ENCODE assay signal across 38 cellular contexts in the genomic region with DNA sequence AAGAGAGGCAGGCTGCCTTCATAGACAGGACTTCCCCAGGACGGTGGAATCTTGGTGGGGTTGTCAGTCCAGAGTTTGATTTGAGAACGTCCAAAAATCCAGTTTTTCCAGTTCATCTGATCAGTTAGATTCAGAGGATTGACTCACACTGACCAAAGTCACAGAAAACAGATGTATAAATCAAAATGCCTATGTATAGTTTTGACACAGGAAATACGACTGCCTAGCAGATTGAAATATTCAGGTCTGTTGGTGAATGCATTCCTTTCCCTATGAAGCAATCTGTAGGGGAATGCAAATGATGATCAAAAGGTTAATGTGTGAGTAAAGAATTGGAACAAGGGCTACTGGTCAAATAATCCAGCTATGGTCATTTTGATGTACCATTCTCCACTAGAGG. TPM values are rescaled to one million over a fixed set of nuclear protein-coding genes. Genes with fewer than 3 reads are reported as not detected.
A peak's percentile ranks its signal among the peaks of the same experiment; 100 is the strongest.
DNase-seq lines count a peak whose midpoint lies in the region; ATAC-seq, FAIRE-seq and TF ChIP-seq lines count a peak whose summit lies in the region.
"Had no signal": no experiment of that assay in that cellular context is flagged by ENCODE, and none has a peak within 500 bp of the region (broad histone marks: within the 10 kb centered on the region; RNA-seq: fewer than 3 reads in every experiment).

No MANE protein-coding gene starts in this region.

- POLR2A ChIA-PET in PC-9 (lab: Charles Lee; ENCODE audit: unreplicated experiment) (no interaction called here), endothelial cell of umbilical vein (lab: Charles Lee) (no interaction called here)

- H3K9me1 ChIP-seq in endothelial cell of umbilical vein (replicated peaks; ENCODE audit: control insufficient read depth, extremely low read depth, insufficient read depth, low read length) = no peaks in the 10 kb centered on the region

- CTCF ChIA-PET in PC-9 (lab: Charles Lee) = no interaction called here
- CTCF ChIA-PET in endothelial cell of umbilical vein (lab: Charles Lee) = interaction anchor here (1.0 kb wide), 1 partner anchor 30 kb away, joined by 3 read pairs; the partner anchor contains the start of gene GFOD1

- ATAC-seq in GM21515 (IDR thresholded peaks at IDR 0.05; ENCODE audit: unreplicated experiment) (no peak), HG02623 (IDR thresholded peaks at IDR 0.05; ENCODE audit: unreplicated experiment) (no peak), HG03045 (IDR thresholded peaks at IDR 0.05; ENCODE audit: unreplicated experiment) (no peak)
- ATAC-seq: activated naive CD4-positive, alpha-beta T cell treated with anti-CD3 and anti-CD28 coated beads, Interleukin-2, amount 50 U/mL, for 72 hours; heart left ventricle; left ventricle myocardium superior; right cardiac atrium had no signal

- H3K4me3 ChIP-seq in AG10803 (ENCODE audit: low read length) (no peak overlapping the region), PC-9 (no peak overlapping the region), endothelial cell of umbilical vein (replicated peaks in 1 of 3; ENCODE audit: insufficient read depth in 1 of 3, low read depth in 1 of 3, low read length in 3 of 3) (no peak overlapping the region)
- H3K4me3 ChIP-seq: heart left ventricle, SJCRH30, testis, uterus had no signal

- H3K9me2 ChIP-seq in PC-9 (ENCODE audit: insufficient read depth) = no peaks in the 10 kb centered on the region

- peaks cover 31% of the 10 kb centered on the region for H3K4me1 ChIP-seq in PC-9 (replicated peaks; ENCODE audit: insufficient read depth)
- H3K4me1 ChIP-seq in endothelial cell of umbilical vein (ENCODE audit: control insufficient read depth, extremely low read depth, insufficient read depth, low read length) = peaks cover 8% of the 10 kb centered on the region
- H3K4me1 ChIP-seq: Caco-2, SJCRH30, uterus had no signal

- no peaks in the 10 kb centered on the region for H3K27me3 ChIP-seq in PC-9 (ENCODE audit: insufficient read depth, low read depth)
- no peaks in the 10 kb centered on the region for H3K27me3 ChIP-seq in endothelial cell of umbilical vein (ENCODE audit: control insufficient read depth in 2 of 2, insufficient read depth in 2 of 2, low read length in 2 of 2)
- H3K27me3 ChIP-seq: heart left ventricle, SJCRH30, testis, uterus had no signal

- no peaks in the 10 kb centered on the region for H3K9me3 Mint-ChIP-seq in activated T-helper 2 cell treated with anti-CD3 and anti-CD28 coated beads, Interferon-gamma antibody, Interleukin-2, Interleukin-4, amounts not matched to agents 10 μg/mL and 5 μg/mL and 100 μg/mL, durations not matched to agents 14 hours and 24 hours and 36 hours
- H3K9me3 Mint-ChIP-seq: activated naive CD4-positive, alpha-beta T cell treated with anti-CD3 and anti-CD28 coated beads, Interleukin-2, amount 50 U/mL, for 72 hours; stimulated activated naive CD8-positive, alpha-beta T cell treated with anti-CD3 and anti-CD28 coated beads, Interleukin-15, Interleukin-2, amounts not matched to agents 100 ng/mL and 50 ng/mL, for 24 hours had no signal

- DNase-seq in AG10803 (ENCODE audit: low read depth) (peak; percentile 20), HS-27A (ENCODE audit: low read depth) (peak; percentile 33), PC-9 (peak; percentile 11 to 97), endothelial cell of umbilical vein (ENCODE audit: low read depth, low spot score) (peak; percentile 45)
- no peak for DNase-seq in activated T-helper 2 cell treated with anti-CD3 and anti-CD28 coated beads, Interferon-gamma antibody, Interleukin-2, Interleukin-4, amounts not matched to agents 10 μg/mL and 5 μg/mL and 100 μg/mL, durations not matched to agents 14 hours and 24 hours and 36 hours (ENCODE audit: low spot score)
- DNase-seq: 8988T; activated CD4-positive, alpha-beta T cell treated with anti-CD3 and anti-CD28 coated beads for 48 hours; activated CD8-positive, alpha-beta memory T cell treated with anti-CD3 and anti-CD28 coated beads for 24 hours; activated effector memory CD4-positive, alpha-beta T cell treated with Interleukin-2 at 50 U/mL for 16 hours; activated T-cell treated with anti-CD3 and anti-CD28 coated beads for 4 hours; Caco-2; effector CD4-positive, alpha-beta T cell; foreskin fibroblast; GF-D8; heart left ventricle; KG1; left ventricle myocardium superior; MM.1S; NCI-H1105 treated with DMSO at 0.1 percent for 48 hours; NCI-H2029; NCI-H2227 treated with DMSO at 0.1 percent for 48 hours; right cardiac atrium; SJCRH30; stimulated activated CD4-positive, alpha-beta T cell treated with anti-CD3 and anti-CD28 coated beads, Interleukin-2, amount 100 ng/mL, for 24 hours; T1000; testis; uterus; WERI-Rb-1 had no signal

- TF ChIP-seq CTCF in AG10803 (conservative IDR thresholded peaks at IDR 0.05; ENCODE audit: low read length) (no peak), PC-9 (conservative IDR thresholded peaks at IDR 0.05) (no peak), endothelial cell of umbilical vein (IDR thresholded peaks at IDR 0.05; ENCODE audit: extremely low read depth in 1 of 2, insufficient read depth in 1 of 2, low read depth in 1 of 2, low read length in 2 of 2) (no peak)

- no peak overlapping the region for H3K27ac Mint-ChIP-seq in activated T-helper 2 cell treated with anti-CD3 and anti-CD28 coated beads, Interferon-gamma antibody, Interleukin-2, Interleukin-4, amounts not matched to agents 10 μg/mL and 5 μg/mL and 100 μg/mL, durations not matched to agents 14 hours and 24 hours and 36 hours
- H3K27ac Mint-ChIP-seq: activated naive CD4-positive, alpha-beta T cell treated with anti-CD3 and anti-CD28 coated beads, Interleukin-2, amount 50 U/mL, for 72 hours; CD14-positive monocyte; stimulated activated naive CD8-positive, alpha-beta T cell treated with anti-CD3 and anti-CD28 coated beads, Interleukin-15, Interleukin-2, amounts not matched to agents 100 ng/mL and 50 ng/mL, for 24 hours had no signal

- no peaks in the 10 kb centered on the region for H3K79me2 ChIP-seq in PC-9 (ENCODE audit: low read depth)
- no peaks in the 10 kb centered on the region for H3K79me2 ChIP-seq in endothelial cell of umbilical vein (ENCODE audit: control insufficient read depth, insufficient read depth, low read length)

- BruUV-seq in PC-9 (replicated peaks; lab: Mats Ljungman, UMichigan) (no TSS peak), endothelial cell of umbilical vein (replicated peaks; lab: Mats Ljungman, UMichigan) (no TSS peak)

- dilution Hi-C loops in endothelial cell of umbilical vein (cut with MboI; ENCODE audit: extremely low pct_ligation_motif_present, low sequenced_read_pairs) = no loop called here

- no peaks in the 10 kb centered on the region for H4K20me1 ChIP-seq in PC-9 (ENCODE audit: insufficient read depth)
- H4K20me1 ChIP-seq in endothelial cell of umbilical vein (replicated peaks; ENCODE audit: control insufficient read depth, extremely low read depth, insufficient read depth, low read length) = no peaks in the 10 kb centered on the region

- H3K27ac ChIP-seq in PC-9 (peak overlapping the region; percentile 59), endothelial cell of umbilical vein (ENCODE audit: insufficient read depth, low read depth, low read length) (peak overlapping the region; percentile 7)
- H3K27ac ChIP-seq: heart left ventricle, SJCRH30, testis, uterus, WERI-Rb-1 had no signal

- H3K36me3 Mint-ChIP-seq in activated T-helper 2 cell treated with anti-CD3 and anti-CD28 coated beads, Interferon-gamma antibody, Interleukin-2, Interleukin-4, amounts not matched to agents 10 μg/mL and 5 μg/mL and 100 μg/mL, durations not matched to agents 14 hours and 24 hours and 36 hours (ENCODE audit: low read depth) = no peaks in the 10 kb centered on the region
- H3K36me3 Mint-ChIP-seq: activated naive CD4-positive, alpha-beta T cell treated with anti-CD3 and anti-CD28 coated beads, Interleukin-2, amount 50 U/mL, for 72 hours; CD14-positive monocyte had no signal

- no peak for TF ChIP-seq POLR2A in endothelial cell of umbilical vein (IDR thresholded peaks at IDR 0.05; ENCODE audit: low read depth, low read length)

- no peak overlapping the region for H2AFZ ChIP-seq in PC-9
- no peak overlapping the region for H2AFZ ChIP-seq in endothelial cell of umbilical vein (ENCODE audit: low read depth, low read length)

- FAIRE-seq in endothelial cell of umbilical vein (lab: Jason Lieb, UNC) = peak; percentile 65
- FAIRE-seq: colon, GM19239, keratinocyte, RCC 7860 had no signal

- peaks cover 5% of the 10 kb centered on the region; the same call in 1 of the 2 replicates for H3K36me3 ChIP-seq in PC-9 (ENCODE audit: low read depth)
- no peaks in the 10 kb centered on the region for H3K36me3 ChIP-seq in endothelial cell of umbilical vein (ENCODE audit: control insufficient read depth in 2 of 2, extremely low read depth in 1 of 2, insufficient read depth in 2 of 2, low read length in 2 of 2)
- H3K36me3 ChIP-seq: heart left ventricle, SJCRH30, uterus, WERI-Rb-1 had no signal

- H3F3A ChIP-seq in PC-9 (ENCODE audit: insufficient read depth, low read depth) = peaks cover 21% of the 10 kb centered on the region

- H3K9me3 ChIP-seq in PC-9 (ENCODE audit: insufficient read depth, low read depth) = peaks cover 3% of the 10 kb centered on the region; the same call in 1 of the 2 replicates
- H3K9me3 ChIP-seq in endothelial cell of umbilical vein (replicated peaks; ENCODE audit: control insufficient read depth, insufficient read depth, low read length) = no peaks in the 10 kb centered on the region
- H3K9me3 ChIP-seq: Caco-2, SJCRH30, testis, uterus had no signal

- no peak overlapping the region for H3K9ac ChIP-seq in endothelial cell of umbilical vein (replicated peaks; ENCODE audit: extremely low read depth, insufficient read depth, low read length)

- H3K4me3 Mint-ChIP-seq in activated T-helper 2 cell treated with anti-CD3 and anti-CD28 coated beads, Interferon-gamma antibody, Interleukin-2, Interleukin-4, amounts not matched to agents 10 μg/mL and 5 μg/mL and 100 μg/mL, durations not matched to agents 14 hours and 24 hours and 36 hours (ENCODE audit: low read depth) = no peak overlapping the region
- H3K4me3 Mint-ChIP-seq: CD14-positive monocyte; stimulated activated naive CD8-positive, alpha-beta T cell treated with anti-CD3 and anti-CD28 coated beads, Interleukin-15, Interleukin-2, amounts not matched to agents 100 ng/mL and 50 ng/mL, for 24 hours had no signal

- intact Hi-C loops in PC-9 (cut with micrococcal nuclease; ENCODE audit: unreplicated experiment) = no loop called here
- intact Hi-C loops in endothelial cell of umbilical vein (cut with micrococcal nuclease) = no loop called here
- intact Hi-C loops in activated T-helper 2 cell treated with anti-CD3 and anti-CD28 coated beads, Interferon-gamma antibody, Interleukin-2, Interleukin-4, amounts not matched to agents 10 μg/mL and 5 μg/mL and 100 μg/mL, durations not matched to agents 14 hours and 24 hours and 36 hours (cut with micrococcal nuclease) = no loop called here

- H3K4me2 ChIP-seq in PC-9 = peak overlapping the region; percentile 60
- H3K4me2 ChIP-seq in endothelial cell of umbilical vein (ENCODE audit: insufficient read depth, low read length) = no peak overlapping the region

- H3K4me1 Mint-ChIP-seq in activated T-helper 2 cell treated with anti-CD3 and anti-CD28 coated beads, Interferon-gamma antibody, Interleukin-2, Interleukin-4, amounts not matched to agents 10 μg/mL and 5 μg/mL and 100 μg/mL, durations not matched to agents 14 hours and 24 hours and 36 hours (ENCODE audit: low read depth) = no peaks in the 10 kb centered on the region

- peaks cover 19% of the 10 kb centered on the region for H3K27me3 Mint-ChIP-seq in activated T-helper 2 cell treated with anti-CD3 and anti-CD28 coated beads, Interferon-gamma antibody, Interleukin-2, Interleukin-4, amounts not matched to agents 10 μg/mL and 5 μg/mL and 100 μg/mL, durations not matched to agents 14 hours and 24 hours and 36 hours (ENCODE audit: low read depth)
- H3K27me3 Mint-ChIP-seq: stimulated activated naive CD8-positive, alpha-beta T cell treated with anti-CD3 and anti-CD28 coated beads, Interleukin-15, Interleukin-2, amounts not matched to agents 100 ng/mL and 50 ng/mL, for 24 hours had no signal

RNA-seq across cellular contexts. Expression of gene GFOD1, which starts 29.7 kb away (rescaled TPM):
- 0.68 and 1.2 TPM in 2 replicates for total RNA-seq in PC-9 (2021)
- 24.1 and 26.3 TPM in 2 replicates for total RNA-seq in endothelial cell of umbilical vein
- polyA plus RNA-seq in endothelial cell of umbilical vein = 10.8 and 12.1 TPM in 2 replicates
- polyA plus RNA-seq in endothelial cell of umbilical vein (2011; cell fraction: cytosol; rRNA removed) = 9.3 and 11.7 TPM in 2 replicates
- 22.4 and 23.3 TPM in 2 replicates for polyA plus RNA-seq in endothelial cell of umbilical vein (2011; cell fraction: nucleus; rRNA removed)
- 3.4 and 4.5 TPM in 2 replicates for polyA plus RNA-seq in endothelial cell of umbilical vein (2012)
- polyA minus RNA-seq in endothelial cell of umbilical vein = 39.3 and 39.6 TPM in 2 replicates
- polyA minus RNA-seq in endothelial cell of umbilical vein (2011; cell fraction: cytosol; rRNA and poly(A)+ RNA removed) = 8.0 TPM
- polyA minus RNA-seq in endothelial cell of umbilical vein (2011; cell fraction: nucleus; rRNA and poly(A)+ RNA removed) = 47.0 and 49.5 TPM in 2 replicates
- total RNA-seq in activated T-helper 2 cell treated with anti-CD3 and anti-CD28 coated beads, Interferon-gamma antibody, Interleukin-2, Interleukin-4, amounts not matched to agents 10 μg/mL and 5 μg/mL and 100 μg/mL, durations not matched to agents 14 hours and 24 hours and 36 hours = 4.6 and 4.8 TPM in 2 replicates

RNA-seq across cellular contexts. Expression of gene SIRT5, which starts 57.3 kb away (rescaled TPM):
- total RNA-seq in PC-9 (2021) = 15.9 and 16.2 TPM in 2 replicates
- total RNA-seq in endothelial cell of umbilical vein = 7.2 and 8.0 TPM in 2 replicates
- 3.3 and 4.7 TPM in 2 replicates for polyA plus RNA-seq in endothelial cell of umbilical vein
- polyA plus RNA-seq in endothelial cell of umbilical vein (2011; cell fraction: cytosol; rRNA removed) = 3.9 and 4.6 TPM in 2 replicates
- 11.4 and 11.8 TPM in 2 replicates for polyA plus RNA-seq in endothelial cell of umbilical vein (2011; cell fraction: nucleus; rRNA removed)
- polyA plus RNA-seq in endothelial cell of umbilical vein (2012) = 4.6 and 4.7 TPM in 2 replicates
- polyA minus RNA-seq in endothelial cell of umbilical vein = 4.1 and 4.2 TPM in 2 replicates
- polyA minus RNA-seq in endothelial cell of umbilical vein (2011; cell fraction: cytosol; rRNA and poly(A)+ RNA removed) = 3.1 TPM
- 3.8 and 3.9 TPM in 2 replicates for polyA minus RNA-seq in endothelial cell of umbilical vein (2011; cell fraction: nucleus; rRNA and poly(A)+ RNA removed)
- 9.0 and 9.3 TPM in 2 replicates for total RNA-seq in activated T-helper 2 cell treated with anti-CD3 and anti-CD28 coated beads, Interferon-gamma antibody, Interleukin-2, Interleukin-4, amounts not matched to agents 10 μg/mL and 5 μg/mL and 100 μg/mL, durations not matched to agents 14 hours and 24 hours and 36 hours
